Comparison of ENCODE assay signal across 35 cellular contexts in genomic region chr9:1676771-1677170, GRCh38.
"Had no signal": no experiment of that assay in that cellular context is flagged by ENCODE, and none has a peak within 500 bp of the region (broad histone marks: within the 10 kb centered on the region; RNA-seq: fewer than 3 reads in every experiment).

No MANE protein-coding gene starts in this region.

- H3K27me3 ChIP-seq: MG63 had no signal

- H3K9me3 ChIP-seq: MG63 had no signal

- H3K4me3 ChIP-seq: MG63 had no signal

- DNase-seq: Karpas-422, Kasumi-1, MG63, MM.1S, MV-4-11, NCI-H1048, NCI-H1092, NCI-H1092 treated with DMSO at 0.1 percent for 48 hours, NCI-H1105, NCI-H1105 treated with DMSO at 0.1 percent for 48 hours, NCI-H1417, NCI-H1417 treated with DMSO at 0.1 percent for 48 hours, NCI-H1436, NCI-H1436 treated with DMSO at 0.1 percent for 48 hours, NCI-H146, NCI-H1694, NCI-H1694 treated with DMSO at 0.1 percent for 48 hours, NCI-H187, NCI-H187 treated with DMSO at 0.1 percent for 48 hours, NCI-H1930, NCI-H2029, NCI-H2029 treated with DMSO at 0.1 percent for 48 hours, NCI-H2081, NCI-H2081 treated with DMSO at 0.1 percent for 48 hours, NCI-H2107, NCI-H2171, NCI-H2171 treated with DMSO at 0.1 percent for 48 hours, NCI-H2227 treated with DMSO at 0.1 percent for 48 hours, NCI-H226, NCI-H345, NCI-H446, NCI-H446 treated with DMSO at 0.1 percent for 48 hours, NCI-H510A, NCI-H510A treated with DMSO at 0.1 percent for 48 hours, NCI-H524 had no signal

- H3K36me3 ChIP-seq: MG63 had no signal
